In genomic region chr10:16440396-16441105, GRCh38 we compare ENCODE assay signal across 11 cellular contexts. TPM values are rescaled to one million over a fixed set of nuclear protein-coding genes. Genes with fewer than 3 reads are reported as not detected.
DNase-seq lines count a peak whose midpoint lies in the region; ATAC-seq, FAIRE-seq and TF ChIP-seq lines count a peak whose summit lies in the region.
"Had no signal": no experiment of that assay in that cellular context is flagged by ENCODE, and none has a peak within 500 bp of the region (broad histone marks: within the 10 kb centered on the region; RNA-seq: fewer than 3 reads in every experiment).

No MANE protein-coding gene starts in this region.

- FAIRE-seq in kidney (lab: Jason Lieb, UNC), result no peak
- FAIRE-seq: G401.6 had no signal

- DNase-seq in activated naive CD4-positive, alpha-beta T cell treated with anti-CD3 and anti-CD28 coated beads for 36 hours, result peak; percentile 48
- DNase-seq in activated naive CD4-positive, alpha-beta T cell (lab: John Stamatoyannopoulos, UW), result no peak
- DNase-seq in activated CD4-positive, alpha-beta memory T cell treated with anti-CD3 and anti-CD28 coated beads for 36 hours, result peak; percentile 53
- DNase-seq in kidney (no peak), type B pancreatic cell (ENCODE audit: extremely low spot score, unreplicated experiment) (no peak), NOMO-1 treated with DMSO at 0.1 percent for 48 hours (lab: John Stamatoyannopoulos, UW; ENCODE audit: unreplicated experiment) (no peak)
- DNase-seq: activated naive CD8-positive, alpha-beta T cell treated with anti-CD3 and anti-CD28 coated beads, Interleukin-2, amount 10 ng/mL, durations not matched to agents 7 days and 5 days; NCI-H510A had no signal

- H3K27ac Mint-ChIP-seq in activated naive CD4-positive, alpha-beta T cell treated with anti-CD3 and anti-CD28 coated beads for 36 hours, result peak overlapping the region; percentile 76
- H3K27ac Mint-ChIP-seq in activated CD4-positive, alpha-beta memory T cell treated with anti-CD3 and anti-CD28 coated beads for 36 hours, result peak overlapping the region; percentile 78
- H3K27ac Mint-ChIP-seq in type B pancreatic cell, result peak overlapping the region; percentile 90
- H3K27ac Mint-ChIP-seq: activated naive CD8-positive, alpha-beta T cell treated with anti-CD3 and anti-CD28 coated beads, Interleukin-2, amount 10 ng/mL, durations not matched to agents 7 days and 5 days had no signal

- ATAC-seq in GM19463 (IDR thresholded peaks at IDR 0.05; ENCODE audit: unreplicated experiment) (no peak), GM19395 (IDR thresholded peaks at IDR 0.05; ENCODE audit: unreplicated experiment) (no peak)

- no peaks in the 10 kb centered on the region for H3K9me3 Mint-ChIP-seq in activated naive CD4-positive, alpha-beta T cell treated with anti-CD3 and anti-CD28 coated beads for 36 hours
- no peaks in the 10 kb centered on the region for H3K9me3 Mint-ChIP-seq in activated CD4-positive, alpha-beta memory T cell treated with anti-CD3 and anti-CD28 coated beads for 36 hours
- no peaks in the 10 kb centered on the region for H3K9me3 Mint-ChIP-seq in type B pancreatic cell
- H3K9me3 Mint-ChIP-seq: activated naive CD8-positive, alpha-beta T cell treated with anti-CD3 and anti-CD28 coated beads, Interleukin-2, amount 10 ng/mL, durations not matched to agents 7 days and 5 days had no signal

- H3K4me1 Mint-ChIP-seq in activated naive CD4-positive, alpha-beta T cell treated with anti-CD3 and anti-CD28 coated beads for 36 hours (ENCODE audit: low read depth), result peaks cover 45% of the 10 kb centered on the region
- H3K4me1 Mint-ChIP-seq in activated CD4-positive, alpha-beta memory T cell treated with anti-CD3 and anti-CD28 coated beads for 36 hours (ENCODE audit: low read depth), result peaks cover 45% of the 10 kb centered on the region
- peaks cover 29% of the 10 kb centered on the region for H3K4me1 Mint-ChIP-seq in type B pancreatic cell (ENCODE audit: unreplicated experiment)

- intact Hi-C loops in activated naive CD4-positive, alpha-beta T cell treated with anti-CD3 and anti-CD28 coated beads for 36 hours (cut with micrococcal nuclease), result no loop called here
- intact Hi-C loops in activated CD4-positive, alpha-beta memory T cell treated with anti-CD3 and anti-CD28 coated beads for 36 hours (cut with micrococcal nuclease), result no loop called here
- intact Hi-C loops in kidney (cut with DNase I), result no loop called here

- H3K27ac ChIP-seq in kidney (ENCODE audit: low read depth in 2 of 2, low read length in 2 of 2), result peak overlapping the region; percentile 88 to 89

- POLR2A ChIA-PET in activated CD4-positive, alpha-beta memory T cell treated with anti-CD3 and anti-CD28 coated beads for 36 hours (lab: Charles Lee), result no interaction called here

- TF ChIP-seq CTCF in kidney (IDR thresholded peaks at IDR 0.05; ENCODE audit: borderline replicate concordance, extremely low read depth, insufficient read depth), result no peak
- TF ChIP-seq CTCF in type B pancreatic cell (conservative IDR thresholded peaks at IDR 0.05), result no peak

- peaks cover 54% of the 10 kb centered on the region for H3K36me3 Mint-ChIP-seq in activated naive CD4-positive, alpha-beta T cell treated with anti-CD3 and anti-CD28 coated beads for 36 hours (ENCODE audit: low read depth)
- peaks cover 44% of the 10 kb centered on the region for H3K36me3 Mint-ChIP-seq in activated CD4-positive, alpha-beta memory T cell treated with anti-CD3 and anti-CD28 coated beads for 36 hours
- no peaks in the 10 kb centered on the region for H3K36me3 Mint-ChIP-seq in type B pancreatic cell

- H3K36me3 ChIP-seq in kidney (ENCODE audit: control insufficient read depth in 1 of 2, insufficient read depth in 2 of 2, low read length in 2 of 2), result no peaks in the 10 kb centered on the region

- no peaks in the 10 kb centered on the region for H3K27me3 Mint-ChIP-seq in activated naive CD4-positive, alpha-beta T cell treated with anti-CD3 and anti-CD28 coated beads for 36 hours (ENCODE audit: low read depth)
- H3K27me3 Mint-ChIP-seq in activated CD4-positive, alpha-beta memory T cell treated with anti-CD3 and anti-CD28 coated beads for 36 hours, result no peaks in the 10 kb centered on the region
- peaks cover 7% of the 10 kb centered on the region for H3K27me3 Mint-ChIP-seq in type B pancreatic cell

- peak overlapping the region in 1 of 2 donors; percentile 40 for H3K4me3 ChIP-seq in kidney (ENCODE audit: low read length in 2 of 2)

- CTCF ChIA-PET in activated naive CD4-positive, alpha-beta T cell treated with anti-CD3 and anti-CD28 coated beads for 36 hours (lab: Charles Lee), result no interaction called here
- CTCF ChIA-PET in activated CD4-positive, alpha-beta memory T cell treated with anti-CD3 and anti-CD28 coated beads for 36 hours (lab: Charles Lee), result interaction anchor here (0.9 to 1.0 kb wide), 2 partner anchors 105 to 538 kb away, joined by 3 to 4 read pairs; no protein-coding TSS in a partner anchor

- peak overlapping the region; percentile 29 for H3K4me3 Mint-ChIP-seq in activated naive CD4-positive, alpha-beta T cell treated with anti-CD3 and anti-CD28 coated beads for 36 hours
- peak overlapping the region; percentile 33 for H3K4me3 Mint-ChIP-seq in activated CD4-positive, alpha-beta memory T cell treated with anti-CD3 and anti-CD28 coated beads for 36 hours
- H3K4me3 Mint-ChIP-seq in type B pancreatic cell, result peak overlapping the region; percentile 69
- H3K4me3 Mint-ChIP-seq: activated naive CD8-positive, alpha-beta T cell treated with anti-CD3 and anti-CD28 coated beads, Interleukin-2, amount 10 ng/mL, durations not matched to agents 7 days and 5 days had no signal

- peaks cover 2 to 13% of the 10 kb centered on the region in 2 donors for H3K4me1 ChIP-seq in kidney (ENCODE audit: control insufficient read depth in 1 of 2, insufficient read depth in 1 of 2, low read depth in 1 of 2, low read length in 2 of 2)

- H3K9me3 ChIP-seq in kidney (ENCODE audit: control insufficient read depth in 1 of 2, low read length in 2 of 2), result no peaks in the 10 kb centered on the region

- H3K9ac ChIP-seq in kidney (ENCODE audit: low read length in 2 of 2), result peak overlapping the region; percentile 16 to 76

RNA-seq across cellular contexts. Expression of gene PTER, which starts 3.7 kb away (rescaled TPM):
- 10 to 100 TPM; 15.0 to 16.7 TPM for total RNA-seq in activated naive CD4-positive, alpha-beta T cell treated with anti-CD3 and anti-CD28 coated beads for 36 hours
- 10 to 100 TPM; 25.1 to 27.2 TPM for total RNA-seq in activated CD4-positive, alpha-beta memory T cell treated with anti-CD3 and anti-CD28 coated beads for 36 hours
- total RNA-seq in kidney, result 22.2 TPM
- polyA plus RNA-seq in kidney (ENCODE audit: insufficient read depth, low read depth, low replicate concordance), result 16.2 TPM
- 7.7 and 7.9 TPM in 2 replicates for total RNA-seq in type B pancreatic cell (ENCODE audit: low replicate concordance)

Comparison
In these comparisons a context has a peak if more than half of its experiments do, and no peak if none do; other contexts are left out.
1. DNase-seq: peak in activated naive CD4-positive, alpha-beta T cell treated with anti-CD3 and anti-CD28 coated beads for 36 hours (single experiment) and activated CD4-positive, alpha-beta memory T cell treated with anti-CD3 and anti-CD28 coated beads for 36 hours (single experiment); none in activated naive CD4-positive, alpha-beta T cell (0 of 4), kidney (single experiment), type B pancreatic cell (single experiment) and NOMO-1 treated with DMSO at 0.1 percent for 48 hours (single experiment).
2. Peak in every context shown above with its lines, with median percentiles within 50 percentile points of each other: H3K27ac Mint-ChIP-seq and H3K4me3 Mint-ChIP-seq.